2 cellular contexts compared by ENCODE assay signal in the genomic region with DNA sequence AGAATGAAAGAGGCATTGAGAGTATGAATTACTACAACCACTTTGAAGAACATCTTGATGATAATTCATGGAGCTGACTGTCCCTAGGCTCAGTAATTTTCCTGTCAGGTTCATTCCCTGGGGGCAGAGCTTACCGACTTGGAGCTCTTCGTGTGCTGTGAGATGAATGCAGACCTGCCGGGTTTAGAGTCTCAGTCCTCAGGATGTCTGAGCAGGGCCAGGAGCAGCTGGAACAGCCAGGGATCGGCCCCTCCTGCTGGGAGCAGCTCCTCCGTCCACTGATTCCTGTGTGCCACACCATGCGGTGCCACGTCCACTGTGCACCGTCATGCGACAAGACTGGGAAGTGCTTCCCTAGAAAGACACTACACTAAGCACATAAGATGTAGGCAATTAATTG.
TF ChIP-seq lines count a peak whose summit lies in the region.

No MANE protein-coding gene starts in this region.

TF ChIP-seq in IMR-90, 13 proteins besides CTCF, POLR2A, EP300 and RAD21:
- TF ChIP-seq MAZ (IDR thresholded peaks at IDR 0.05; ENCODE audit: borderline replicate concordance, low read depth, low read length) (no peak), CHD1 (IDR thresholded peaks at IDR 0.05; ENCODE audit: low read depth, low read length) (no peak), CEBPB (IDR thresholded peaks at IDR 0.05; ENCODE audit: low read depth, low read length) (no peak), NFE2L2 (IDR thresholded peaks at IDR 0.05; ENCODE audit: low read depth, low read length) (no peak), RCOR1 (IDR thresholded peaks at IDR 0.05; ENCODE audit: insufficient replicate concordance, low read length) (no peak), RFX5 (IDR thresholded peaks at IDR 0.05; ENCODE audit: low read depth, low read length) (no peak), SMC3 (IDR thresholded peaks at IDR 0.05; ENCODE audit: low read depth, low read length) (no peak), MAFK (IDR thresholded peaks at IDR 0.05; ENCODE audit: low read depth, low read length) (no peak), FOS (IDR thresholded peaks at IDR 0.05; ENCODE audit: low read depth, low read length) (no peak), BHLHE40 (IDR thresholded peaks at IDR 0.05; ENCODE audit: low read depth, low read length) (no peak), MXI1 (IDR thresholded peaks at IDR 0.05; ENCODE audit: borderline replicate concordance, low read depth, low read length) (no peak)
- TF ChIP-seq, protein P1, sequence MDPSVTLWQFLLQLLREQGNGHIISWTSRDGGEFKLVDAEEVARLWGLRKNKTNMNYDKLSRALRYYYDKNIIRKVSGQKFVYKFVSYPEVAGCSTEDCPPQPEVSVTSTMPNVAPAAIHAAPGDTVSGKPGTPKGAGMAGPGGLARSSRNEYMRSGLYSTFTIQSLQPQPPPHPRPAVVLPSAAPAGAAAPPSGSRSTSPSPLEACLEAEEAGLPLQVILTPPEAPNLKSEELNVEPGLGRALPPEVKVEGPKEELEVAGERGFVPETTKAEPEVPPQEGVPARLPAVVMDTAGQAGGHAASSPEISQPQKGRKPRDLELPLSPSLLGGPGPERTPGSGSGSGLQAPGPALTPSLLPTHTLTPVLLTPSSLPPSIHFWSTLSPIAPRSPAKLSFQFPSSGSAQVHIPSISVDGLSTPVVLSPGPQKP (IDR thresholded peaks at IDR 0.05; ENCODE audit: borderline replicate concordance, low read depth, low read length) = no peak
- TF ChIP-seq, protein P2, sequence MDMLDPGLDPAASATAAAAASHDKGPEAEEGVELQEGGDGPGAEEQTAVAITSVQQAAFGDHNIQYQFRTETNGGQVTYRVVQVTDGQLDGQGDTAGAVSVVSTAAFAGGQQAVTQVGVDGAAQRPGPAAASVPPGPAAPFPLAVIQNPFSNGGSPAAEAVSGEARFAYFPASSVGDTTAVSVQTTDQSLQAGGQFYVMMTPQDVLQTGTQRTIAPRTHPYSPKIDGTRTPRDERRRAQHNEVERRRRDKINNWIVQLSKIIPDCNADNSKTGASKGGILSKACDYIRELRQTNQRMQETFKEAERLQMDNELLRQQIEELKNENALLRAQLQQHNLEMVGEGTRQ (IDR thresholded peaks at IDR 0.05; ENCODE audit: low read depth, low read length) = no peak

TF ChIP-seq in H1, 55 proteins besides CTCF, POLR2A, EP300 and RAD21:
- TF ChIP-seq CBX5 (IDR thresholded peaks at IDR 0.05; ENCODE audit: low read depth, low read length) (no peak), JUND (IDR thresholded peaks at IDR 0.05; ENCODE audit: low read length) (no peak), TAF7 (optimal IDR thresholded peaks at IDR 0.05; ENCODE audit: borderline replicate concordance, low read depth, low read length) (no peak), CTBP2 (IDR thresholded peaks at IDR 0.05; ENCODE audit: borderline replicate concordance, insufficient read depth, insufficient read length, low read length) (no peak), JUN (IDR thresholded peaks at IDR 0.05; ENCODE audit: low read depth, low read length) (no peak), PHF8 (conservative IDR thresholded peaks at IDR 0.05; ENCODE audit: low read depth, low read length) (no peak), SP1 (IDR thresholded peaks at IDR 0.05; ENCODE audit: low read depth, low read length) (no peak), CHD1 (IDR thresholded peaks at IDR 0.05; ENCODE audit: low read depth, low read length) (no peak), BRCA1 (IDR thresholded peaks at IDR 0.05; ENCODE audit: low read depth, low read length) (no peak), SIRT6 (IDR thresholded peaks at IDR 0.05; ENCODE audit: low read length) (no peak), RXRA (IDR thresholded peaks at IDR 0.05; ENCODE audit: insufficient read depth, low read depth, low read length) (no peak), GTF2F1 (IDR thresholded peaks at IDR 0.05; ENCODE audit: borderline replicate concordance, low read depth, low read length) (no peak), SP4 (IDR thresholded peaks at IDR 0.05; ENCODE audit: low read length) (no peak), TAF1 (IDR thresholded peaks at IDR 0.05; ENCODE audit: low read depth, low read length) (no peak), KDM1A (IDR thresholded peaks at IDR 0.05; ENCODE audit: borderline replicate concordance, low read length) (no peak), POU5F1 (IDR thresholded peaks at IDR 0.05; ENCODE audit: low read depth, low read length) (no peak), CEBPB (IDR thresholded peaks at IDR 0.05; ENCODE audit: low read depth, low read length) (no peak), RNF2 (IDR thresholded peaks at IDR 0.05; ENCODE audit: borderline replicate concordance, low read depth, low read length, missing control alignments, poor library complexity, severe bottlenecking) (no peak)
